In the genomic region with DNA sequence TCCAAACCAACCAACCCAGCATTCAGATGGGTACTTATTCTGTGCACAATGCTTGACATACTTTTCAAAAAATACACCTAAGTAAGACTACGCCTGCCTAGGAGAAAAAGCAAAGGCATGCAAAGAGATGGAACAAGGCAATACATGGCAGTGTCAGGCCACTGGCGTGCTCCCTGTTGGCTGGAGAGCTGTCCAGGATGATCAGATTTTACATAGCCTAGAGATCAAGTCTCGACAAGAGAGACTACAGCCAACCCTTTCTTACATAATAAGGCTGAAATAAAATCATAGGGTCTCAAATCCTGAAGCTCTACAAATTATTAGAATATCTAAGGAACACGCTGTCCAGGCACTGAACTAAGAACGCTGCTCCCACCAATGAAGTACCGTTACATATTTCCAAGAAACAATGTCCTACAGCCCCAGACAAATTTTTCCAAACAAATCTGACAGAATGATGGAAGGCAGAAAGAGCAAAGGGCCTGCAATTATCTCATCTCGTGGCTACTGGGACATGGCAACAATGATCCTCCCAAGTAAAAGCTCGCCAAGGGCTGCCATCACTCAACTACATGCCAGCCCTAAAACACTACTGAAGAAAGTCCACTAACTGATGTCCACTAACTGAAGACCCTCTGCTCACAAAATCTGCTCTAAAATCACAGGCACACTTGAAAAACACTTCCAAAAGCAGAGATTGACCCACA, we compare ENCODE assay signal across 3 cellular contexts.
TF ChIP-seq lines count a peak whose summit lies in the region.

No MANE protein-coding gene starts in this region.

TF ChIP-seq in SK-N-SH, 30 proteins besides CTCF, POLR2A, EP300 and RAD21:
- TF ChIP-seq RXRA (IDR thresholded peaks at IDR 0.05; ENCODE audit: borderline replicate concordance, low read depth) (no peak), TCF12 (IDR thresholded peaks at IDR 0.05) (no peak), YY1 (IDR thresholded peaks at IDR 0.05; ENCODE audit: low read depth) (no peak), RFX5 (IDR thresholded peaks at IDR 0.05; ENCODE audit: low read length) (no peak), TAF1 (IDR thresholded peaks at IDR 0.05; ENCODE audit: borderline replicate concordance, low read depth, low read length) (no peak), FOSL2 (IDR thresholded peaks at IDR 0.05; ENCODE audit: borderline replicate concordance, low read depth) (no peak), TEAD4 (IDR thresholded peaks at IDR 0.05; ENCODE audit: borderline replicate concordance, insufficient read depth) (no peak), NRF1 (IDR thresholded peaks at IDR 0.05; ENCODE audit: low read depth, low read length) (no peak), POLR2AphosphoS5 (IDR thresholded peaks at IDR 0.05; ENCODE audit: low read depth, low read length) (no peak), CHD2 (IDR thresholded peaks at IDR 0.05; ENCODE audit: low read length, partially characterized antibody) (no peak)
- TF ChIP-seq, protein P1, sequence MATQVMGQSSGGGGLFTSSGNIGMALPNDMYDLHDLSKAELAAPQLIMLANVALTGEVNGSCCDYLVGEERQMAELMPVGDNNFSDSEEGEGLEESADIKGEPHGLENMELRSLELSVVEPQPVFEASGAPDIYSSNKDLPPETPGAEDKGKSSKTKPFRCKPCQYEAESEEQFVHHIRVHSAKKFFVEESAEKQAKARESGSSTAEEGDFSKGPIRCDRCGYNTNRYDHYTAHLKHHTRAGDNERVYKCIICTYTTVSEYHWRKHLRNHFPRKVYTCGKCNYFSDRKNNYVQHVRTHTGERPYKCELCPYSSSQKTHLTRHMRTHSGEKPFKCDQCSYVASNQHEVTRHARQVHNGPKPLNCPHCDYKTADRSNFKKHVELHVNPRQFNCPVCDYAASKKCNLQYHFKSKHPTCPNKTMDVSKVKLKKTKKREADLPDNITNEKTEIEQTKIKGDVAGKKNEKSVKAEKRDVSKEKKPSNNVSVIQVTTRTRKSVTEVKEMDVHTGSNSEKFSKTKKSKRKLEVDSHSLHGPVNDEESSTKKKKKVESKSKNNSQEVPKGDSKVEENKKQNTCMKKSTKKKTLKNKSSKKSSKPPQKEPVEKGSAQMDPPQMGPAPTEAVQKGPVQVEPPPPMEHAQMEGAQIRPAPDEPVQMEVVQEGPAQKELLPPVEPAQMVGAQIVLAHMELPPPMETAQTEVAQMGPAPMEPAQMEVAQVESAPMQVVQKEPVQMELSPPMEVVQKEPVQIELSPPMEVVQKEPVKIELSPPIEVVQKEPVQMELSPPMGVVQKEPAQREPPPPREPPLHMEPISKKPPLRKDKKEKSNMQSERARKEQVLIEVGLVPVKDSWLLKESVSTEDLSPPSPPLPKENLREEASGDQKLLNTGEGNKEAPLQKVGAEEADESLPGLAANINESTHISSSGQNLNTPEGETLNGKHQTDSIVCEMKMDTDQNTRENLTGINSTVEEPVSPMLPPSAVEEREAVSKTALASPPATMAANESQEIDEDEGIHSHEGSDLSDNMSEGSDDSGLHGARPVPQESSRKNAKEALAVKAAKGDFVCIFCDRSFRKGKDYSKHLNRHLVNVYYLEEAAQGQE (IDR thresholded peaks at IDR 0.05; ENCODE audit: low read depth, low read length), result no peak
- TF ChIP-seq, protein P2, sequence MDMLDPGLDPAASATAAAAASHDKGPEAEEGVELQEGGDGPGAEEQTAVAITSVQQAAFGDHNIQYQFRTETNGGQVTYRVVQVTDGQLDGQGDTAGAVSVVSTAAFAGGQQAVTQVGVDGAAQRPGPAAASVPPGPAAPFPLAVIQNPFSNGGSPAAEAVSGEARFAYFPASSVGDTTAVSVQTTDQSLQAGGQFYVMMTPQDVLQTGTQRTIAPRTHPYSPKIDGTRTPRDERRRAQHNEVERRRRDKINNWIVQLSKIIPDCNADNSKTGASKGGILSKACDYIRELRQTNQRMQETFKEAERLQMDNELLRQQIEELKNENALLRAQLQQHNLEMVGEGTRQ (IDR thresholded peaks at IDR 0.05; ENCODE audit: borderline replicate concordance, low read depth, low read length), result no peak

TF ChIP-seq in SK-N-SH treated with all-trans-retinoic acid at 6 μM for 48 hours, 23 proteins besides CTCF, POLR2A, EP300 and RAD21:
- TF ChIP-seq, protein P3, sequence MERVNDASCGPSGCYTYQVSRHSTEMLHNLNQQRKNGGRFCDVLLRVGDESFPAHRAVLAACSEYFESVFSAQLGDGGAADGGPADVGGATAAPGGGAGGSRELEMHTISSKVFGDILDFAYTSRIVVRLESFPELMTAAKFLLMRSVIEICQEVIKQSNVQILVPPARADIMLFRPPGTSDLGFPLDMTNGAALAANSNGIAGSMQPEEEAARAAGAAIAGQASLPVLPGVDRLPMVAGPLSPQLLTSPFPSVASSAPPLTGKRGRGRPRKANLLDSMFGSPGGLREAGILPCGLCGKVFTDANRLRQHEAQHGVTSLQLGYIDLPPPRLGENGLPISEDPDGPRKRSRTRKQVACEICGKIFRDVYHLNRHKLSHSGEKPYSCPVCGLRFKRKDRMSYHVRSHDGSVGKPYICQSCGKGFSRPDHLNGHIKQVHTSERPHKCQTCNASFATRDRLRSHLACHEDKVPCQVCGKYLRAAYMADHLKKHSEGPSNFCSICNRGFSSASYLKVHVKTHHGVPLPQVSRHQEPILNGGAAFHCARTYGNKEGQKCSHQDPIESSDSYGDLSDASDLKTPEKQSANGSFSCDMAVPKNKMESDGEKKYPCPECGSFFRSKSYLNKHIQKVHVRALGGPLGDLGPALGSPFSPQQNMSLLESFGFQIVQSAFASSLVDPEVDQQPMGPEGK (CRISPR knock-in tag; IDR thresholded peaks at IDR 0.05; ENCODE audit: borderline replicate concordance), result no peak
- no peak for TF ChIP-seq RARB (CRISPR knock-in tag; IDR thresholded peaks at IDR 0.05)
- TF ChIP-seq ZNF565 (CRISPR knock-in tag; conservative IDR thresholded peaks at IDR 0.05; ENCODE audit: low read depth), result no peak
- TF ChIP-seq, protein P4, sequence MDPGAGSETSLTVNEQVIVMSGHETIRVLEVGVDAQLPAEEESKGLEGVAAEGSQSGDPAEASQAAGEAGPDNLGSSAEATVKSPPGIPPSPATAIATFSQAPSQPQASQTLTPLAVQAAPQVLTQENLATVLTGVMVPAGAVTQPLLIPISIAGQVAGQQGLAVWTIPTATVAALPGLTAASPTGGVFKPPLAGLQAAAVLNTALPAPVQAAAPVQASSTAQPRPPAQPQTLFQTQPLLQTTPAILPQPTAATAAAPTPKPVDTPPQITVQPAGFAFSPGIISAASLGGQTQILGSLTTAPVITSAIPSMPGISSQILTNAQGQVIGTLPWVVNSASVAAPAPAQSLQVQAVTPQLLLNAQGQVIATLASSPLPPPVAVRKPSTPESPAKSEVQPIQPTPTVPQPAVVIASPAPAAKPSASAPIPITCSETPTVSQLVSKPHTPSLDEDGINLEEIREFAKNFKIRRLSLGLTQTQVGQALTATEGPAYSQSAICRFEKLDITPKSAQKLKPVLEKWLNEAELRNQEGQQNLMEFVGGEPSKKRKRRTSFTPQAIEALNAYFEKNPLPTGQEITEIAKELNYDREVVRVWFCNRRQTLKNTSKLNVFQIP (CRISPR knock-in tag; IDR thresholded peaks at IDR 0.05; ENCODE audit: borderline replicate concordance, low read depth), result no peak
- no peak for TF ChIP-seq OSR1 (CRISPR knock-in tag; IDR thresholded peaks at IDR 0.05)
- TF ChIP-seq ISL1 (CRISPR knock-in tag; IDR thresholded peaks at IDR 0.05), result no peak
- no peak for TF ChIP-seq PPARA (CRISPR knock-in tag; IDR thresholded peaks at IDR 0.05; ENCODE audit: borderline replicate concordance)
- TF ChIP-seq, protein P5, sequence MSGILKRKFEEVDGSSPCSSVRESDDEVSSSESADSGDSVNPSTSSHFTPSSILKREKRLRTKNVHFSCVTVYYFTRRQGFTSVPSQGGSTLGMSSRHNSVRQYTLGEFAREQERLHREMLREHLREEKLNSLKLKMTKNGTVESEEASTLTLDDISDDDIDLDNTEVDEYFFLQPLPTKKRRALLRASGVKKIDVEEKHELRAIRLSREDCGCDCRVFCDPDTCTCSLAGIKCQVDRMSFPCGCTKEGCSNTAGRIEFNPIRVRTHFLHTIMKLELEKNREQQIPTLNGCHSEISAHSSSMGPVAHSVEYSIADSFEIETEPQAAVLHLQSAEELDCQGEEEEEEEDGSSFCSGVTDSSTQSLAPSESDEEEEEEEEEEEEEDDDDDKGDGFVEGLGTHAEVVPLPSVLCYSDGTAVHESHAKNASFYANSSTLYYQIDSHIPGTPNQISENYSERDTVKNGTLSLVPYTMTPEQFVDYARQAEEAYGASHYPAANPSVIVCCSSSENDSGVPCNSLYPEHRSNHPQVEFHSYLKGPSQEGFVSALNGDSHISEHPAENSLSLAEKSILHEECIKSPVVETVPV (CRISPR knock-in tag; IDR thresholded peaks at IDR 0.05), result no peak
- no peak for TF ChIP-seq ZC3H10 (CRISPR knock-in tag; IDR thresholded peaks at IDR 0.05)
- TF ChIP-seq ZFP3 (CRISPR knock-in tag; IDR thresholded peaks at IDR 0.05), result no peak
- no peak for TF ChIP-seq ARNTL (CRISPR knock-in tag; IDR thresholded peaks at IDR 0.05; ENCODE audit: borderline replicate concordance, low read depth)
- TF ChIP-seq ZNF70 (CRISPR knock-in tag; IDR thresholded peaks at IDR 0.05), result no peak
- no peak for TF ChIP-seq BACH2 (CRISPR knock-in tag; IDR thresholded peaks at IDR 0.05; ENCODE audit: borderline replicate concordance)
- no peak for TF ChIP-seq CSDC2 (CRISPR knock-in tag; IDR thresholded peaks at IDR 0.05)

TF ChIP-seq in H1, 55 proteins besides CTCF, POLR2A, EP300 and RAD21:
- TF ChIP-seq CREB1 (IDR thresholded peaks at IDR 0.05) (no peak), SIRT6 (IDR thresholded peaks at IDR 0.05; ENCODE audit: low read length) (no peak), ASH2L (IDR thresholded peaks at IDR 0.05; ENCODE audit: low read length) (no peak), POLR2AphosphoS5 (IDR thresholded peaks at IDR 0.05; ENCODE audit: low read depth, low read length) (peak; percentile 42; the same call in 1 of the 2 replicates), KDM1A (IDR thresholded peaks at IDR 0.05; ENCODE audit: borderline replicate concordance, low read length) (no peak), EZH2 (IDR thresholded peaks at IDR 0.05; ENCODE audit: low read depth, low read length, severe bottlenecking) (no peak), SP1 (IDR thresholded peaks at IDR 0.05; ENCODE audit: low read depth, low read length) (no peak)
- TF ChIP-seq, protein P2 (IDR thresholded peaks at IDR 0.05; ENCODE audit: low read length), result no peak
